ENCODE assay signal across 15 cellular contexts in genomic region chr13:46804391-46804815, GRCh38. TPM values are rescaled to one million over a fixed set of nuclear protein-coding genes. Genes with fewer than 3 reads are reported as not detected.
A peak's percentile ranks its signal among the peaks of the same experiment; 100 is the strongest.
DNase-seq lines count a peak whose midpoint lies in the region; ATAC-seq, FAIRE-seq and TF ChIP-seq lines count a peak whose summit lies in the region.
"Had no signal": no experiment of that assay in that cellular context is flagged by ENCODE, and none has a peak within 500 bp of the region (broad histone marks: within the 10 kb centered on the region; RNA-seq: fewer than 3 reads in every experiment).

No MANE protein-coding gene starts in this region.

- H3K27ac ChIP-seq in HepG2 (ENCODE audit: extremely low read length, insufficient read depth, low read length), result no peak overlapping the region
- no peak overlapping the region for H3K27ac ChIP-seq in right lobe of liver
- H3K27ac ChIP-seq in CD8-positive, alpha-beta memory T cell (ENCODE audit: low read depth, low read length), result no peak overlapping the region
- H3K27ac ChIP-seq: left lung, uterus had no signal

- H3K27me3 ChIP-seq in HepG2 (ENCODE audit: control insufficient read depth in 1 of 2, insufficient read depth in 2 of 2, low read length in 2 of 2) (no peaks in the 10 kb centered on the region), right lobe of liver (no peaks in the 10 kb centered on the region)
- no peaks in the 10 kb centered on the region for H3K27me3 ChIP-seq in CD8-positive, alpha-beta memory T cell (ENCODE audit: insufficient read depth, low read length, poor library complexity, severe bottlenecking)
- H3K27me3 ChIP-seq: left lung, uterus had no signal

- no peak for TF ChIP-seq RAD21 in HepG2 (CRISPR knock-in tag; IDR thresholded peaks at IDR 0.05)

- H2AFZ ChIP-seq in HepG2 (ENCODE audit: low read length), result no peak overlapping the region

- H3K9me3 ChIP-seq in HepG2 (ENCODE audit: low read length) (no peaks in the 10 kb centered on the region), right lobe of liver (no peaks in the 10 kb centered on the region)
- H3K9me3 ChIP-seq in CD8-positive, alpha-beta memory T cell (ENCODE audit: low read length), result no peaks in the 10 kb centered on the region
- H3K9me3 ChIP-seq: left lung, uterus had no signal

- TF ChIP-seq CTCF in HepG2 (CRISPR knock-in tag; IDR thresholded peaks at IDR 0.05), result no peak
- TF ChIP-seq CTCF in right lobe of liver (IDR thresholded peaks at IDR 0.05), result no peak
- TF ChIP-seq CTCF in fibroblast of pulmonary artery (IDR thresholded peaks at IDR 0.05; ENCODE audit: low read length, missing control alignments), result no peak

- H3K36me3 ChIP-seq in HepG2 (replicated peaks in 1 of 2; ENCODE audit: control insufficient read depth in 1 of 2, insufficient read depth in 2 of 2, low read length in 2 of 2) (no peaks in the 10 kb centered on the region), right lobe of liver (no peaks in the 10 kb centered on the region)
- H3K36me3 ChIP-seq in CD8-positive, alpha-beta memory T cell (ENCODE audit: insufficient read depth, low read length), result no peaks in the 10 kb centered on the region
- H3K36me3 ChIP-seq: left lung, uterus had no signal

- TF ChIP-seq POLR2A in HepG2 (IDR thresholded peaks at IDR 0.05; ENCODE audit: insufficient read depth in 1 of 2, low read depth in 2 of 2, low read length in 2 of 2), result no peak
- TF ChIP-seq POLR2A in right lobe of liver (IDR thresholded peaks at IDR 0.05), result no peak

- no peaks in the 10 kb centered on the region for H3K79me2 ChIP-seq in HepG2 (ENCODE audit: insufficient read depth, low read length)

- DNase-seq in HepG2 (ENCODE audit: low spot score) (peak; percentile 9), right lobe of liver (no peak), fibroblast of pulmonary artery (ENCODE audit: low read depth) (peak; percentile 82), urothelium cell line (ENCODE audit: low spot score) (peak; percentile 78), head of caudate nucleus (no peak)
- no peak for DNase-seq in CD8-positive, alpha-beta memory T cell
- no peak for DNase-seq in T-helper 2 cell treated with Interferon-gamma antibody and Interleukin-4, amounts not matched to agents 5 μg/mL and 100 μg/mL, for 36 hours (ENCODE audit: low spot score)
- DNase-seq: activated CD4-positive, alpha-beta T cell treated with anti-CD3 and anti-CD28 coated beads, Interleukin-2, amount 50 U/mL, for 1 hour; AML-193; posterior cingulate gyrus; uterus had no signal

- ATAC-seq in HepG2 (no peak; the same call in 2 of the 3 replicates), right lobe of liver (no peak), SK-N-SH treated with all-trans-retinoic acid at 6 μM for 48 hours (peak; percentile 95)
- ATAC-seq: left lung had no signal

- in situ Hi-C loops in HepG2 (cut with HindIII; ENCODE audit: extremely low pct_ligation_motif_present, low pct_unique_long_range_greater_than_20kb), result no loop called here

- H3K36me3 Mint-ChIP-seq in CD8-positive, alpha-beta memory T cell, result no peaks in the 10 kb centered on the region
- no peaks in the 10 kb centered on the region for H3K36me3 Mint-ChIP-seq in T-helper 2 cell treated with Interferon-gamma antibody and Interleukin-4, amounts not matched to agents 5 μg/mL and 100 μg/mL, for 36 hours (ENCODE audit: low read depth)
- H3K36me3 Mint-ChIP-seq: activated naive CD4-positive, alpha-beta T cell treated with anti-CD3 and anti-CD28 coated beads, Interleukin-2, amount 50 U/mL, for 72 hours had no signal

- no peak overlapping the region for H3K9ac ChIP-seq in HepG2 (ENCODE audit: insufficient read depth, low read depth, low read length)

- no peaks in the 10 kb centered on the region for H3K4me1 Mint-ChIP-seq in CD8-positive, alpha-beta memory T cell
- H3K4me1 Mint-ChIP-seq in T-helper 2 cell treated with Interferon-gamma antibody and Interleukin-4, amounts not matched to agents 5 μg/mL and 100 μg/mL, for 36 hours (ENCODE audit: low read depth), result no peaks in the 10 kb centered on the region

- H3K9me3 Mint-ChIP-seq in CD8-positive, alpha-beta memory T cell, result no peaks in the 10 kb centered on the region
- H3K9me3 Mint-ChIP-seq in T-helper 2 cell treated with Interferon-gamma antibody and Interleukin-4, amounts not matched to agents 5 μg/mL and 100 μg/mL, for 36 hours, result no peaks in the 10 kb centered on the region
- H3K9me3 Mint-ChIP-seq: activated naive CD4-positive, alpha-beta T cell treated with anti-CD3 and anti-CD28 coated beads, Interleukin-2, amount 50 U/mL, for 72 hours had no signal

- WGBS in HepG2 (ENCODE audit: low lambda C conversion rate), result 33% methylated on average over 3 of the region's 3 CpGs
- 100% methylated on average over 1 of the region's 3 CpGs for WGBS in right lobe of liver (ENCODE audit: insufficient coverage, low coverage, low lambda C conversion rate, missing lambda C conversion rate)

- H3K4me3 ChIP-seq in HepG2 (replicated peaks in 1 of 3; ENCODE audit: insufficient read depth in 1 of 3, low read depth in 2 of 3, low read length in 3 of 3) (no peak overlapping the region), right lobe of liver (no peak overlapping the region), fibroblast of pulmonary artery (replicated peaks; ENCODE audit: low read depth, low read length) (no peak overlapping the region)
- no peak overlapping the region for H3K4me3 ChIP-seq in CD8-positive, alpha-beta memory T cell (ENCODE audit: low read length)
- H3K4me3 ChIP-seq: left lung, uterus had no signal

- intact Hi-C loops in HepG2 (cut with micrococcal nuclease; ENCODE audit: unreplicated experiment) (no loop called here), right lobe of liver (cut with DNase I) (no loop called here), head of caudate nucleus (cut with DNase I) (no loop called here)

- no peak overlapping the region for H3K4me3 Mint-ChIP-seq in CD8-positive, alpha-beta memory T cell
- H3K4me3 Mint-ChIP-seq in T-helper 2 cell treated with Interferon-gamma antibody and Interleukin-4, amounts not matched to agents 5 μg/mL and 100 μg/mL, for 36 hours, result no peak overlapping the region

- POLR2A ChIA-PET in HepG2 (lab: Yijun Ruan, JAX), result no interaction called here
- POLR2A ChIA-PET in CD8-positive, alpha-beta memory T cell (lab: Charles Lee), result no interaction called here

- H3K4me1 ChIP-seq in HepG2 (ENCODE audit: insufficient read depth, low read length), result peaks cover 3% of the 10 kb centered on the region
- H3K4me1 ChIP-seq in right lobe of liver, result peaks cover 0 to 14% (median 4%) of the 10 kb centered on the region in 4 donors
- no peaks in the 10 kb centered on the region for H3K4me1 ChIP-seq in CD8-positive, alpha-beta memory T cell (ENCODE audit: insufficient read depth, low read length)
- H3K4me1 ChIP-seq: left lung, uterus had no signal

- no peaks in the 10 kb centered on the region for H4K20me1 ChIP-seq in HepG2 (ENCODE audit: insufficient read depth, low read length)

- CTCF ChIA-PET in HepG2 (lab: Yijun Ruan, JAX; ENCODE audit: low intra/inter-chr PET ratio, low total read pairs), result no interaction called here
- CTCF ChIA-PET in CD8-positive, alpha-beta memory T cell (lab: Charles Lee), result no interaction called here

- no peak overlapping the region for H3K4me2 ChIP-seq in HepG2 (ENCODE audit: low read depth, low read length)

- BruUV-seq in HepG2 (replicated peaks; lab: Mats Ljungman, UMichigan), result no TSS peak

- TF ChIP-seq EP300 in HepG2 (IDR thresholded peaks at IDR 0.05; ENCODE audit: low read depth in 2 of 2, low read length in 2 of 2) (no peak), HepG2 (CRISPR knock-in tag; IDR thresholded peaks at IDR 0.05; ENCODE audit: borderline replicate concordance) (no peak)

- H3K27ac Mint-ChIP-seq in CD8-positive, alpha-beta memory T cell, result no peak overlapping the region
- H3K27ac Mint-ChIP-seq in T-helper 2 cell treated with Interferon-gamma antibody and Interleukin-4, amounts not matched to agents 5 μg/mL and 100 μg/mL, for 36 hours, result no peak overlapping the region
- H3K27ac Mint-ChIP-seq: activated naive CD4-positive, alpha-beta T cell treated with anti-CD3 and anti-CD28 coated beads, Interleukin-2, amount 50 U/mL, for 72 hours had no signal

- FAIRE-seq in HepG2 (lab: Jason Lieb, UNC), result no peak
- FAIRE-seq in urothelium cell line (lab: Jason Lieb, UNC), result no peak
- FAIRE-seq: endometrium had no signal

- peaks cover 3 to 5% of the 10 kb centered on the region in 2 donors for H3K27me3 Mint-ChIP-seq in CD8-positive, alpha-beta memory T cell
- H3K27me3 Mint-ChIP-seq in T-helper 2 cell treated with Interferon-gamma antibody and Interleukin-4, amounts not matched to agents 5 μg/mL and 100 μg/mL, for 36 hours (ENCODE audit: low read depth), result peaks cover 11% of the 10 kb centered on the region

TF ChIP-seq in HepG2, 621 proteins besides CTCF, POLR2A, EP300 and RAD21:
- TF ChIP-seq MAF1 (CRISPR knock-in tag; IDR thresholded peaks at IDR 0.05; ENCODE audit: borderline replicate concordance), result no peak
- TF ChIP-seq ZNF317 (CRISPR knock-in tag; IDR thresholded peaks at IDR 0.05), result no peak

TF ChIP-seq in SK-N-SH treated with all-trans-retinoic acid at 6 μM for 48 hours, 23 proteins besides CTCF, POLR2A, EP300 and RAD21 (continues in another document):
- TF ChIP-seq CSDC2 (CRISPR knock-in tag; IDR thresholded peaks at IDR 0.05) (no peak), ZNF70 (CRISPR knock-in tag; IDR thresholded peaks at IDR 0.05) (no peak)

RNA-seq across cellular contexts. Expression of gene ESD, which starts 7.4 kb away (rescaled TPM):
- total RNA-seq in HepG2 (2016; rRNA removed; fragmentation: Illumina TruSeq; extraction: Trizol), result 147 and 234 TPM in 2 replicates
- 53.1 and 56.4 TPM in 2 replicates for total RNA-seq in HepG2 (2016; cell fraction: cytosol; rRNA removed; fragmentation: Illumina TruSeq; extraction: Trizol; ENCODE audit: low read depth)
- 146 and 243 TPM in 2 replicates for total RNA-seq in HepG2 (2016; cell fraction: insoluble cytoplasmic fraction; rRNA removed; fragmentation: Illumina TruSeq; extraction: Trizol)
- 92.1 and 96.2 TPM in 2 replicates for total RNA-seq in HepG2 (2016; cell fraction: membrane; rRNA removed; fragmentation: Illumina TruSeq; extraction: Trizol)
- total RNA-seq in HepG2 (2016; cell fraction: nucleus; rRNA removed; fragmentation: Illumina TruSeq; extraction: Trizol), result 70.0 and 78.0 TPM in 2 replicates
- polyA plus RNA-seq in HepG2 (2011; rRNA removed), result 87.5 and 118 TPM in 2 replicates
- 51.7 and 73.6 TPM in 2 replicates for polyA plus RNA-seq in HepG2 (2011; cell fraction: cytosol; rRNA removed)
- 20.7 and 24.8 TPM in 2 replicates for polyA plus RNA-seq in HepG2 (2011; cell fraction: nucleus; rRNA removed)
- polyA plus RNA-seq in HepG2 (2012), result 124 and 156 TPM in 2 replicates
- 62.3 and 69.2 TPM in 2 replicates for polyA plus RNA-seq in HepG2 (2016; cell fraction: cytosol; fragmentation: Illumina TruSeq; extraction: Trizol; ENCODE audit: low read depth)
- polyA plus RNA-seq in HepG2 (2016; cell fraction: insoluble cytoplasmic fraction; fragmentation: Illumina TruSeq; extraction: Trizol; ENCODE audit: low read depth), result 282 and 300 TPM in 2 replicates
- polyA plus RNA-seq in HepG2 (2016; cell fraction: membrane; fragmentation: Illumina TruSeq; extraction: Trizol; ENCODE audit: low read depth), result 93.3 and 95.7 TPM in 2 replicates
- polyA plus RNA-seq in HepG2 (2016; cell fraction: nucleus; fragmentation: Illumina TruSeq; extraction: Trizol; ENCODE audit: insufficient read depth, low read depth), result 102 and 106 TPM in 2 replicates
- polyA minus RNA-seq in HepG2 (2011; rRNA and poly(A)+ RNA removed; ENCODE audit: low replicate concordance), result 20.2 and 23.9 TPM in 2 replicates
- polyA minus RNA-seq in HepG2 (2011; cell fraction: cytosol; rRNA and poly(A)+ RNA removed), result 58.6 and 65.4 TPM in 2 replicates
- polyA minus RNA-seq in HepG2 (2011; cell fraction: nucleus; rRNA and poly(A)+ RNA removed), result 33.9 and 53.6 TPM in 2 replicates
- total RNA-seq in right lobe of liver, result 10 to 100 TPM; 69.8 to 90.6 (median 85.4) TPM
- 10 to 100 TPM; 91.9 to 98.5 TPM for total RNA-seq in CD8-positive, alpha-beta memory T cell
- 109 TPM for polyA plus RNA-seq in CD8-positive, alpha-beta memory T cell

Comparison
In these comparisons a context has a peak if more than half of its experiments do, and no peak if none do; other contexts are left out.
1. DNase-seq: peak in HepG2 (single experiment), fibroblast of pulmonary artery (single experiment) and urothelium cell line (single experiment); none in right lobe of liver (0 of 3), head of caudate nucleus (0 of 42), CD8-positive, alpha-beta memory T cell (0 of 5) and T-helper 2 cell treated with Interferon-gamma antibody and Interleukin-4, amounts not matched to agents 5 μg/mL and 100 μg/mL, for 36 hours (single experiment).